In genomic region chr6:12537389-12537788, GRCh38 we compare ENCODE assay signal across 1 cellular context.
TF ChIP-seq lines count a peak whose summit lies in the region.

No MANE protein-coding gene starts in this region.

TF ChIP-seq in endothelial cell of umbilical vein, 7 proteins besides CTCF, POLR2A, EP300 and RAD21:
- TF ChIP-seq MYC (IDR thresholded peaks at IDR 0.05; ENCODE audit: low read depth, low read length): no peak
- no peak for TF ChIP-seq EZH2 (IDR thresholded peaks at IDR 0.05; ENCODE audit: borderline replicate concordance, low read depth, low read length, severe bottlenecking)
- TF ChIP-seq GATA2 (IDR thresholded peaks at IDR 0.05; ENCODE audit: insufficient read depth, insufficient read length, low read depth, low read length): peak; percentile 96
- TF ChIP-seq MAX (IDR thresholded peaks at IDR 0.05; ENCODE audit: insufficient read depth, insufficient read length): no peak
- peak; percentile 83 for TF ChIP-seq JUN (IDR thresholded peaks at IDR 0.05; ENCODE audit: borderline replicate concordance, insufficient read depth, insufficient read length, low read depth)
- peak; percentile 69 for TF ChIP-seq FOS (IDR thresholded peaks at IDR 0.05; ENCODE audit: borderline replicate concordance, insufficient read depth, low read length)
- peak; percentile 88 for TF ChIP-seq POLR2AphosphoS5 (IDR thresholded peaks at IDR 0.05; ENCODE audit: insufficient read depth, low read depth, low read length)
TF ChIP-seq in endothelial cell of umbilical vein: peak in this region for 4.
